8 cellular contexts compared by ENCODE assay signal in the genomic region with DNA sequence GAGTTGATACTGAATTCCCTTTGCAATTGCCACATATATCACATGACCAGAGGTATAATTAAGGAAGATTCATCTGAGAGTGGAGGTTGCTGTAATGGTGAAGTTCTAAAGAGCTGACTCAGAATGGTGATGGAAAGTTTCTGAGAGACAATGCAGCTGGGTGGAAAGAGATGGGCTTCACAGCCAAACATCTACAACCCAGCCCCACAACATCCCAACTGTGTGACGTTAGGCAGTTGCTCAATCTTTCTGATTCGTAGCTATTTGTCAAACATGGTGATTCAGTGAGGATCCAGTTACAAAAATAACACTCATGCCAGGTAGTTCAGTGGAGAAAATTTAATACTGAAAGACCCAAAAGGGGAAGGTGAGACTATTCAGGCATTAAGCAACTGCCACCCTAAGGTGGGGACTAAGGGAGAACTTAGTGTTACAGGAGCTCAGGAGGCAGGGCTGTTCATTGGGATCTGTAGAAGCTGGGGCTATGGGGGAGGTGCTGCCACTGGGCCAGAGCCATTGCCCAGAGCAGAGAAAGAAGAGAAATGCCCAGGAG. TPM values are rescaled to one million over a fixed set of nuclear protein-coding genes. Genes with fewer than 3 reads are reported as not detected.
A peak's percentile ranks its signal among the peaks of the same experiment; 100 is the strongest.
DNase-seq lines count a peak whose midpoint lies in the region; ATAC-seq and TF ChIP-seq lines count a peak whose summit lies in the region.

No MANE protein-coding gene starts in this region.

- peak overlapping the region in 3 of 4 donors; percentile 7 to 65 (median 60) for H3K27ac ChIP-seq in body of pancreas

- ATAC-seq in body of pancreas = peak; percentile 91
- ATAC-seq in GM21619 (IDR thresholded peaks at IDR 0.05; ENCODE audit: unreplicated experiment) = no peak
- ATAC-seq in HG03039 (IDR thresholded peaks at IDR 0.05; ENCODE audit: unreplicated experiment) = no peak
- no peak for ATAC-seq in GM18517 (IDR thresholded peaks at IDR 0.05; ENCODE audit: unreplicated experiment)

- no peaks in the 10 kb centered on the region for H3K27me3 ChIP-seq in Caco-2 (replicated peaks; ENCODE audit: control insufficient read depth, insufficient read depth, low read length)
- H3K27me3 ChIP-seq in body of pancreas = no peaks in the 10 kb centered on the region

- intact Hi-C loops in Caco-2 (cut with micrococcal nuclease; ENCODE audit: unreplicated experiment) (loop anchor here (2.0 kb wide), 1 partner anchor 301 kb away; no protein-coding TSS in a partner anchor), body of pancreas (cut with DNase I) (no loop called here)

- H3K4me1 ChIP-seq in Caco-2 = peaks cover 29% of the 10 kb centered on the region
- peaks cover 15% of the 10 kb centered on the region for H3K4me1 ChIP-seq in body of pancreas

- no peaks in the 10 kb centered on the region for H3K36me3 ChIP-seq in Caco-2 (ENCODE audit: control insufficient read depth, insufficient read depth, low read length)
- H3K36me3 ChIP-seq in body of pancreas (replicated peaks in 1 of 2; ENCODE audit: insufficient read depth in 1 of 2, low read depth in 2 of 2) = no peaks in the 10 kb centered on the region

- peaks cover 12% of the 10 kb centered on the region for H3K36me3 Mint-ChIP-seq in Caco-2 (ENCODE audit: insufficient read depth, unreplicated experiment)
- H3K36me3 Mint-ChIP-seq in osteocyte (ENCODE audit: unreplicated experiment) = no peaks in the 10 kb centered on the region

- H3K4me3 ChIP-seq in Caco-2 (ENCODE audit: low read depth, low read length) = no peak overlapping the region
- no peak overlapping the region for H3K4me3 ChIP-seq in body of pancreas

- CTCF ChIA-PET in Caco-2 (lab: Charles Lee) = no interaction called here

- POLR2A ChIA-PET in Caco-2 (lab: Charles Lee) = no interaction called here

- H3K9me3 ChIP-seq in Caco-2 (0 out of 2 replicates have a peak, but pooled peaks cover 3% of the 10 kb centered on the region), body of pancreas (no peaks in the 10 kb centered on the region)

- H3K27me3 Mint-ChIP-seq in Caco-2 (ENCODE audit: insufficient read depth, unreplicated experiment) (no peaks in the 10 kb centered on the region), osteocyte (ENCODE audit: unreplicated experiment) (no peaks in the 10 kb centered on the region)

- H3K9me3 Mint-ChIP-seq in Caco-2 (ENCODE audit: unreplicated experiment) (no peaks in the 10 kb centered on the region), osteocyte (ENCODE audit: unreplicated experiment) (no peaks in the 10 kb centered on the region)

- no peak for TF ChIP-seq POLR2A in body of pancreas (IDR thresholded peaks at IDR 0.05)

- TF ChIP-seq CTCF in Caco-2 (IDR thresholded peaks at IDR 0.05; ENCODE audit: insufficient read depth in 1 of 2, low read depth in 1 of 2, low read length in 1 of 2, severe bottlenecking in 1 of 2, unreplicated experiment in 1 of 2) = no peak
- TF ChIP-seq CTCF in body of pancreas (IDR thresholded peaks at IDR 0.05) = no peak
- TF ChIP-seq CTCF in osteocyte (IDR thresholded peaks at IDR 0.05) = no peak

- 24 to 32% methylated on average over 2 of the region's 2 CpGs for WGBS in body of pancreas, 2 donors

- H3K4me1 Mint-ChIP-seq in Caco-2 (ENCODE audit: low read depth, unreplicated experiment) (peaks cover 35% of the 10 kb centered on the region), osteocyte (ENCODE audit: unreplicated experiment) (peaks cover 14% of the 10 kb centered on the region)

- BruUV-seq in Caco-2 (replicated peaks; lab: Mats Ljungman, UMichigan) = no TSS peak

- H3K4me3 Mint-ChIP-seq in Caco-2 (ENCODE audit: unreplicated experiment) = no peak overlapping the region
- H3K4me3 Mint-ChIP-seq in osteocyte (ENCODE audit: unreplicated experiment) = no peak overlapping the region

- DNase-seq in Caco-2 (peak in 1 of 2 experiments; percentile 12), HK-2 (ENCODE audit: unreplicated experiment) (peak; percentile 70), body of pancreas (peak in 2 of 4 donors; percentile 55 to 59), osteocyte (ENCODE audit: extremely low spot score, unreplicated experiment) (no peak), NCI-H146 (lab: John Stamatoyannopoulos, UW) (no peak)

- H3K27ac Mint-ChIP-seq in Caco-2 (ENCODE audit: unreplicated experiment) = peak overlapping the region; percentile 84
- H3K27ac Mint-ChIP-seq in osteocyte (ENCODE audit: unreplicated experiment) = peak overlapping the region; percentile 65

RNA-seq across cellular contexts. Expression of a gene that starts 6.9 kb away (rescaled TPM):
- 45.2 and 48.3 TPM in 2 replicates for total RNA-seq in Caco-2 (2022)
- total RNA-seq in body of pancreas = 10 to 100 TPM; 42.8 to 57.0 TPM
- 29.3 and 39.3 TPM in 2 replicates for total RNA-seq in osteocyte

RNA-seq across cellular contexts. Expression of a gene that starts 35.7 kb away (rescaled TPM):
- total RNA-seq in Caco-2 (2022) = 2.2 and 2.4 TPM in 2 replicates
- total RNA-seq in body of pancreas = 1 to 10 TPM; 1.3 to 3.6 TPM
- total RNA-seq in osteocyte = 0.44 and 0.51 TPM in 2 replicates
